Comparison of ENCODE assay signal across 8 cellular contexts in genomic region chr6:87922947-87923330, GRCh38.
DNase-seq lines count a peak whose midpoint lies in the region; ATAC-seq and TF ChIP-seq lines count a peak whose summit lies in the region.

No MANE protein-coding gene starts in this region.

- H3K27me3 Mint-ChIP-seq in CD14-positive monocyte (ENCODE audit: low read depth in 3 of 3) (peaks cover 0 to 9% (median 3%) of the 10 kb centered on the region in 3 donors), neural progenitor cell (ENCODE audit: insufficient read depth, low read depth) (peaks cover 9% of the 10 kb centered on the region), MCF 10A (ENCODE audit: insufficient read depth, unreplicated experiment) (peaks cover 51% of the 10 kb centered on the region)
- peaks cover 17% of the 10 kb centered on the region for H3K27me3 Mint-ChIP-seq in activated CD4-positive, alpha-beta T cell treated with anti-CD3 and anti-CD28 coated beads, Interleukin-2, amount 10 ng/mL, durations not matched to agents 24 days and 14 days

- POLR2A ChIA-PET in MCF 10A (lab: Yijun Ruan, JAX) = interaction anchor here (0.6 kb wide), 1 partner anchor 129 kb away, joined by 3 read pairs; no protein-coding TSS in a partner anchor

- H3K36me3 ChIP-seq in neural progenitor cell = no peaks in the 10 kb centered on the region

- no peak overlapping the region for H3K9ac ChIP-seq in neural progenitor cell

- H3K9me3 ChIP-seq in neural progenitor cell (ENCODE audit: low read depth) = no peaks in the 10 kb centered on the region

- H3K36me3 Mint-ChIP-seq in CD14-positive monocyte (no peaks in the 10 kb centered on the region), neural progenitor cell (no peaks in the 10 kb centered on the region), MCF 10A (ENCODE audit: insufficient read depth, unreplicated experiment) (no peaks in the 10 kb centered on the region)
- H3K36me3 Mint-ChIP-seq in activated CD4-positive, alpha-beta T cell treated with anti-CD3 and anti-CD28 coated beads, Interleukin-2, amount 10 ng/mL, durations not matched to agents 24 days and 14 days (ENCODE audit: low read depth) = no peaks in the 10 kb centered on the region

- no peaks in the 10 kb centered on the region for H3K4me1 ChIP-seq in neural progenitor cell

- no peak overlapping the region for H3K4me3 ChIP-seq in neural progenitor cell

- DNase-seq in CD14-positive monocyte (ENCODE audit: low spot score) (no peak), NOMO-1 treated with dmso at 0.1 percent for 144 hours (lab: John Stamatoyannopoulos, UW; ENCODE audit: unreplicated experiment) (peak; percentile 17), neural progenitor cell (ENCODE audit: low spot score) (no peak), MCF 10A (ENCODE audit: unreplicated experiment) (no peak), Right ventricle myocardium inferior (ENCODE audit: missing footprints) (no peak)
- no peak for DNase-seq in activated CD4-positive, alpha-beta T cell treated with anti-CD3 and anti-CD28 coated beads, Interleukin-2, amount 10 ng/mL, durations not matched to agents 24 days and 14 days

- no peak overlapping the region for H3K27ac ChIP-seq in neural progenitor cell

- TF ChIP-seq CTCF in CD14-positive monocyte (IDR thresholded peaks at IDR 0.05) (no peak), neural progenitor cell (IDR thresholded peaks at IDR 0.05) (no peak), MCF 10A (IDR thresholded peaks at IDR 0.05; ENCODE audit: unreplicated experiment) (no peak)

- H3K4me1 Mint-ChIP-seq in CD14-positive monocyte = peaks cover 13% of the 10 kb centered on the region
- no peaks in the 10 kb centered on the region for H3K4me1 Mint-ChIP-seq in neural progenitor cell
- H3K4me1 Mint-ChIP-seq in MCF 10A (ENCODE audit: insufficient read depth, unreplicated experiment) = no peaks in the 10 kb centered on the region
- H3K4me1 Mint-ChIP-seq in activated CD4-positive, alpha-beta T cell treated with anti-CD3 and anti-CD28 coated beads, Interleukin-2, amount 10 ng/mL, durations not matched to agents 24 days and 14 days = peaks cover 5% of the 10 kb centered on the region

- H3K9me3 Mint-ChIP-seq in CD14-positive monocyte (peaks cover 0 to 1% (median 0%) of the 10 kb centered on the region in 7 donors), neural progenitor cell (no peaks in the 10 kb centered on the region), MCF 10A (ENCODE audit: unreplicated experiment) (no peaks in the 10 kb centered on the region)
- no peaks in the 10 kb centered on the region for H3K9me3 Mint-ChIP-seq in activated CD4-positive, alpha-beta T cell treated with anti-CD3 and anti-CD28 coated beads, Interleukin-2, amount 10 ng/mL, durations not matched to agents 24 days and 14 days

- H3K27ac Mint-ChIP-seq in CD14-positive monocyte (peak overlapping the region in 4 of 7 donors; percentile 1 to 80 (median 53)), neural progenitor cell (no peak overlapping the region), MCF 10A (ENCODE audit: low read depth, unreplicated experiment) (no peak overlapping the region)
- no peak overlapping the region for H3K27ac Mint-ChIP-seq in activated CD4-positive, alpha-beta T cell treated with anti-CD3 and anti-CD28 coated beads, Interleukin-2, amount 10 ng/mL, durations not matched to agents 24 days and 14 days

- CTCF ChIA-PET in MCF 10A (lab: Yijun Ruan, JAX) = interaction anchor here (0.7 kb wide), 2 partner anchors 42 to 950 kb away, joined by 3 read pairs; no protein-coding TSS in a partner anchor

- no TSS peak for BruUV-seq in MCF 10A (replicated peaks; lab: Mats Ljungman, UMichigan)

- H3K79me2 ChIP-seq in neural progenitor cell (ENCODE audit: low read depth) = no peaks in the 10 kb centered on the region

- H3F3A ChIP-seq in neural progenitor cell (ENCODE audit: low read depth) = no peaks in the 10 kb centered on the region

- peak; percentile 63 for ATAC-seq in GM19025 (IDR thresholded peaks at IDR 0.05; ENCODE audit: low read depth, unreplicated experiment)
- ATAC-seq in HG03066 (IDR thresholded peaks at IDR 0.05; ENCODE audit: low read depth, unreplicated experiment) = peak; percentile 67
- ATAC-seq in Right ventricle myocardium inferior = no peak

- H2AFZ ChIP-seq in neural progenitor cell (replicated peaks) = no peak overlapping the region

- H3K4me2 ChIP-seq in neural progenitor cell = no peak overlapping the region

- H3K27me3 ChIP-seq in neural progenitor cell = no peaks in the 10 kb centered on the region

- no peaks in the 10 kb centered on the region for H4K20me1 ChIP-seq in neural progenitor cell (ENCODE audit: low read depth)

- intact Hi-C loops in CD14-positive monocyte (cut with micrococcal nuclease) (no loop called here), MCF 10A (cut with micrococcal nuclease) (no loop called here), Right ventricle myocardium inferior (cut with DNase I) (no loop called here)
- intact Hi-C loops in activated CD4-positive, alpha-beta T cell treated with anti-CD3 and anti-CD28 coated beads, Interleukin-2, amount 10 ng/mL, durations not matched to agents 24 days and 14 days (cut with micrococcal nuclease) = no loop called here

- peak overlapping the region in 1 of 2 donors; percentile 19 for H3K4me3 Mint-ChIP-seq in CD14-positive monocyte
- H3K4me3 Mint-ChIP-seq in neural progenitor cell = no peak overlapping the region
- no peak overlapping the region for H3K4me3 Mint-ChIP-seq in MCF 10A (ENCODE audit: unreplicated experiment)
- no peak overlapping the region for H3K4me3 Mint-ChIP-seq in activated CD4-positive, alpha-beta T cell treated with anti-CD3 and anti-CD28 coated beads, Interleukin-2, amount 10 ng/mL, durations not matched to agents 24 days and 14 days

Comparison
In these comparisons a context has a peak if more than half of its experiments do, and no peak if none do; other contexts are left out.
1. H3K27ac Mint-ChIP-seq: peak in CD14-positive monocyte (4 of 7); none in neural progenitor cell (single experiment), MCF 10A (single experiment) and activated CD4-positive, alpha-beta T cell treated with anti-CD3 and anti-CD28 coated beads, Interleukin-2, amount 10 ng/mL, durations not matched to agents 24 days and 14 days (single experiment).